Comparison of ENCODE assay signal across 8 cellular contexts in genomic region chr2:68385232-68385906, GRCh38. TPM values are rescaled to one million over a fixed set of nuclear protein-coding genes. Genes with fewer than 3 reads are reported as not detected.
DNase-seq lines count a peak whose midpoint lies in the region; ATAC-seq and TF ChIP-seq lines count a peak whose summit lies in the region.

No MANE protein-coding gene starts in this region.

- peaks cover 38% of the 10 kb centered on the region for H3K4me1 Mint-ChIP-seq in T-helper 1 cell treated with Interleukin-12 subunit alpha and Interleukin-12 subunit beta and Interleukin-4 antibody, amounts not matched to agents 30 μg/mL and 1 μg/mL, for 36 hours (ENCODE audit: low read depth)
- H3K4me1 Mint-ChIP-seq in stimulated activated effector memory CD8-positive, alpha-beta T cell treated with anti-CD3 and anti-CD28 coated beads, Interleukin-12 subunit alpha, Interleukin-12 subunit beta, amount 100 ng/mL, for 72 hours: peaks cover 81% of the 10 kb centered on the region

- ATAC-seq in HG02973 (IDR thresholded peaks at IDR 0.05; ENCODE audit: unreplicated experiment): peak; percentile 35
- ATAC-seq in stimulated activated effector memory CD8-positive, alpha-beta T cell treated with anti-CD3 and anti-CD28 coated beads, Interleukin-12 subunit alpha, Interleukin-12 subunit beta, amount 100 ng/mL, for 72 hours: peak; percentile 93

- DNase-seq in activated T-cell treated with anti-CD3 and anti-CD28 coated beads for 24 hours (ENCODE audit: low read depth) (peak; percentile 11), activated T-cell treated with anti-CD3 and anti-CD28 coated beads for 4 hours (no peak), DMS53 (lab: John Stamatoyannopoulos, UW) (no peak), DMS79 (lab: John Stamatoyannopoulos, UW) (no peak), suprapubic skin (ENCODE audit: low spot score in 2 of 2) (no peak)
- DNase-seq in stimulated activated effector memory CD8-positive, alpha-beta T cell treated with anti-CD3 and anti-CD28 coated beads, Interleukin-12 subunit alpha, Interleukin-12 subunit beta, amount 100 ng/mL, for 72 hours (ENCODE audit: low spot score in 2 of 2): peak in 1 of 2 donors; percentile 73

- peaks cover 10% of the 10 kb centered on the region for H3K27me3 Mint-ChIP-seq in T-helper 1 cell treated with Interleukin-12 subunit alpha and Interleukin-12 subunit beta and Interleukin-4 antibody, amounts not matched to agents 30 μg/mL and 1 μg/mL, for 36 hours (ENCODE audit: low read depth)

- peak overlapping the region; percentile 23 for H3K27ac Mint-ChIP-seq in T-helper 1 cell treated with Interleukin-12 subunit alpha and Interleukin-12 subunit beta and Interleukin-4 antibody, amounts not matched to agents 30 μg/mL and 1 μg/mL, for 36 hours
- peak overlapping the region; percentile 5 for H3K27ac Mint-ChIP-seq in stimulated activated effector memory CD8-positive, alpha-beta T cell treated with anti-CD3 and anti-CD28 coated beads, Interleukin-12 subunit alpha, Interleukin-12 subunit beta, amount 100 ng/mL, for 72 hours

- H3K9me3 Mint-ChIP-seq in T-helper 1 cell treated with Interleukin-12 subunit alpha and Interleukin-12 subunit beta and Interleukin-4 antibody, amounts not matched to agents 30 μg/mL and 1 μg/mL, for 36 hours: peaks cover 3% of the 10 kb centered on the region
- H3K9me3 Mint-ChIP-seq in stimulated activated effector memory CD8-positive, alpha-beta T cell treated with anti-CD3 and anti-CD28 coated beads, Interleukin-12 subunit alpha, Interleukin-12 subunit beta, amount 100 ng/mL, for 72 hours: no peaks in the 10 kb centered on the region

- H3K36me3 ChIP-seq in suprapubic skin: no peaks in the 10 kb centered on the region

- H3K27ac ChIP-seq in suprapubic skin: no peak overlapping the region

- no peaks in the 10 kb centered on the region for H3K27me3 ChIP-seq in suprapubic skin

- peaks cover 7% of the 10 kb centered on the region for H3K36me3 Mint-ChIP-seq in T-helper 1 cell treated with Interleukin-12 subunit alpha and Interleukin-12 subunit beta and Interleukin-4 antibody, amounts not matched to agents 30 μg/mL and 1 μg/mL, for 36 hours (ENCODE audit: low read depth)
- peaks cover 87% of the 10 kb centered on the region for H3K36me3 Mint-ChIP-seq in stimulated activated effector memory CD8-positive, alpha-beta T cell treated with anti-CD3 and anti-CD28 coated beads, Interleukin-12 subunit alpha, Interleukin-12 subunit beta, amount 100 ng/mL, for 72 hours

- no peaks in the 10 kb centered on the region for H3K4me1 ChIP-seq in suprapubic skin

- TF ChIP-seq CTCF in suprapubic skin (IDR thresholded peaks at IDR 0.05): no peak

- TF ChIP-seq EP300 in suprapubic skin (IDR thresholded peaks at IDR 0.05): no peak

- no peak overlapping the region for H3K4me3 ChIP-seq in suprapubic skin

- 64% methylated on average over 2 of the region's 2 CpGs for WGBS in suprapubic skin

- TF ChIP-seq POLR2A in suprapubic skin (IDR thresholded peaks at IDR 0.05): no peak

- H3K4me3 Mint-ChIP-seq in T-helper 1 cell treated with Interleukin-12 subunit alpha and Interleukin-12 subunit beta and Interleukin-4 antibody, amounts not matched to agents 30 μg/mL and 1 μg/mL, for 36 hours: peak overlapping the region; percentile 48
- H3K4me3 Mint-ChIP-seq in stimulated activated effector memory CD8-positive, alpha-beta T cell treated with anti-CD3 and anti-CD28 coated beads, Interleukin-12 subunit alpha, Interleukin-12 subunit beta, amount 100 ng/mL, for 72 hours: peak overlapping the region; percentile 28

- no peaks in the 10 kb centered on the region for H3K9me3 ChIP-seq in suprapubic skin

RNA-seq across cellular contexts. Expression of gene PLEK, which starts 20.3 kb away (rescaled TPM):
- total RNA-seq in suprapubic skin: 1 to 10 TPM; 1.1 to 2.6 (median 1.7) TPM
